Comparison of ENCODE assay signal across 21 cellular contexts in genomic region chr2:52072949-52073348, GRCh38.
"Had no signal": no experiment of that assay in that cellular context is flagged by ENCODE, and none has a peak within 500 bp of the region (broad histone marks: within the 10 kb centered on the region; RNA-seq: fewer than 3 reads in every experiment).

No MANE protein-coding gene starts in this region.

- H3K9me3 ChIP-seq: ovary, psoas muscle, sigmoid colon, stomach, thyroid gland, vagina had no signal

- H3K4me3 ChIP-seq: lung, ovary, psoas muscle, sigmoid colon, stomach, thyroid gland, vagina had no signal

- H3K27me3 ChIP-seq: ovary, sigmoid colon, stomach, thyroid gland, vagina had no signal

- H3K4me1 ChIP-seq: psoas muscle, sigmoid colon, stomach, thyroid gland, vagina had no signal

- ATAC-seq: effector memory CD8-positive, alpha-beta T cell; left lobe of liver; natural killer cell; psoas muscle; right cardiac atrium; stimulated activated effector memory CD8-positive, alpha-beta T cell treated with anti-CD3 and anti-CD28 coated beads, Interleukin-12 subunit alpha, Interleukin-12 subunit beta, amount 100 ng/mL, for 72 hours had no signal

- H3K36me3 ChIP-seq: ovary, sigmoid colon, stomach, thyroid gland, vagina had no signal

- H3K27ac ChIP-seq: ovary, psoas muscle, sigmoid colon, stomach, thyroid gland, vagina had no signal

- DNase-seq: effector memory CD8-positive, alpha-beta T cell; erythroblast; head of caudate nucleus; kidney; natural killer cell; occipital lobe; ovary; posterior cingulate gyrus; psoas muscle; right cardiac atrium; sigmoid colon; stimulated activated CD4-positive, alpha-beta T cell treated with anti-CD3 and anti-CD28 coated beads, Interleukin-2, amount 100 ng/mL, for 24 hours; stimulated activated CD4-positive, alpha-beta T cell treated with anti-CD3 and anti-CD28 coated beads, Interleukin-4, amount 100 ng/mL, for 24 hours; stimulated activated naive CD4-positive, alpha-beta T cell treated with Interleukin-2 at 50 U/mL for 16 hours; stomach; thyroid gland; trophoblast cell had no signal
